22 cellular contexts compared by ENCODE assay signal in genomic region chr6:91303326-91303725, GRCh38.
"Had no signal": no experiment of that assay in that cellular context is flagged by ENCODE, and none has a peak within 500 bp of the region (broad histone marks: within the 10 kb centered on the region; RNA-seq: fewer than 3 reads in every experiment).

No MANE protein-coding gene starts in this region.

- ATAC-seq: effector memory CD8-positive, alpha-beta T cell; esophagus mucosa; gastrocnemius medialis; heart right ventricle; left cardiac atrium; left lung; lower lobe of right lung had no signal

- H3K4me3 ChIP-seq: coronary artery, dorsolateral prefrontal cortex, esophagus squamous epithelium, gastrocnemius medialis, heart right ventricle, left lung, lower lobe of right lung had no signal

- H3K4me1 ChIP-seq: esophagus squamous epithelium, gastrocnemius medialis, heart right ventricle, left lung, lower lobe of right lung had no signal

- DNase-seq: dermis blood vessel endothelial cell; dorsolateral prefrontal cortex; effector CD4-positive, alpha-beta T cell; effector memory CD8-positive, alpha-beta T cell; endodermal cell; erythroblast; esophagus squamous epithelium; foreskin fibroblast; foreskin melanocyte; gastrocnemius medialis; glutamatergic neuron; head of caudate nucleus; heart right ventricle; hippocampal formation; left cardiac atrium; lower lobe of right lung; mesendoderm; midbrain had no signal

- H3K9me3 ChIP-seq: gastrocnemius medialis, lower lobe of right lung had no signal

- H3K27me3 ChIP-seq: esophagus squamous epithelium, gastrocnemius medialis, heart right ventricle, left lung had no signal

- H3K36me3 ChIP-seq: esophagus squamous epithelium, gastrocnemius medialis, heart right ventricle, left lung, lower lobe of right lung had no signal

- H3K27ac ChIP-seq: coronary artery, dorsolateral prefrontal cortex, epithelial cell of prostate, esophagus squamous epithelium, gastrocnemius medialis, heart right ventricle, left lung, lower lobe of right lung had no signal
